9 cellular contexts compared by ENCODE assay signal in the genomic region with DNA sequence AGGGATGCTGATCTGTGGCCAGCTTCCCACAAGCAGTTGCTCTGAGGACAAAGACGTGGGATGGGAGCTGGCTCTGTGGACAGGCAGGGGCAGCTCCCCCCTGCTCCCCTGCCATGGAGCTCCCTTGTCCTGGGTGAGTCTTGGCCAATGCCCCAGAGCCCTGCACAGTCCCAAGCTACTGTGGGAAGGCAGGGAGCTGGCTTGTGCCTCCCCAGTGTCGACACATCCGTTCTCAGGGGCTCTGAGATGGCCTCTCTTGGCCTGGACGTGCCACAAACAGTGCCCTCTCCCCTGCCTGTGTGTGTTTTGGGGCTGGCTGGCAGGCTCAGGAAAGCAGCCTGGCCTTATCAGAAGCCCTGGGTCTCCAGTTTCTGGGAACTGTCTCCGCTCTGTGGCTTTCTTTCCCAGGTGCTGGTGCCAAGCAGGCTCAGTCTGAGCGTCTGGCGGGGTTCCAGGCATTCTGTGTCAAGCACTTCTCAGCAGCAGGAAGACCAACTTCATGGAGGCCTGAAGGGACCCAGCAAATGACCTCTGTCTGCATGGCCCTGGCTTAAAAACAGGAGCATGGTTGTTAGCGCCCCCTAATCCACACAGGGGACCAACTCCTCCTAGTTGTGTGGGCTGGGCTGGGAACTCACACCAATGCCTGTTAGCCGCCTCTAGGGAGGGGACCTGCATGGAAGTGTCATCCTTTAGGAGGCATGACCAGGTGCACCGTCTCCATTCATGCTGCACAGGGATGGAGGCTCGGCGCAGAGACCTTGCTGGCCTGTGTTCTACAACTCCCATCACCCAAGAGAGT.
A peak's percentile ranks its signal among the peaks of the same experiment; 100 is the strongest.
DNase-seq lines count a peak whose midpoint lies in the region; ATAC-seq and TF ChIP-seq lines count a peak whose summit lies in the region.
"Had no signal": no experiment of that assay in that cellular context is flagged by ENCODE, and none has a peak within 500 bp of the region (broad histone marks: within the 10 kb centered on the region; RNA-seq: fewer than 3 reads in every experiment).

No MANE protein-coding gene starts in this region.

- no peaks in the 10 kb centered on the region for H3K9me3 Mint-ChIP-seq in activated CD4-positive, alpha-beta T cell treated with anti-CD3 and anti-CD28 coated beads, Interleukin-2, amount 10 ng/mL, durations not matched to agents 7 days and 5 days
- H3K9me3 Mint-ChIP-seq in activated naive CD8-positive, alpha-beta T cell treated with anti-CD3 and anti-CD28 coated beads, Interleukin-2, amount 50 U/mL, for 24 hours: no peaks in the 10 kb centered on the region
- H3K9me3 Mint-ChIP-seq: neural crest cell had no signal

- H3K36me3 Mint-ChIP-seq in activated CD4-positive, alpha-beta T cell treated with anti-CD3 and anti-CD28 coated beads, Interleukin-2, amount 10 ng/mL, durations not matched to agents 7 days and 5 days (ENCODE audit: low read depth): no peaks in the 10 kb centered on the region
- H3K36me3 Mint-ChIP-seq in activated naive CD8-positive, alpha-beta T cell treated with anti-CD3 and anti-CD28 coated beads, Interleukin-2, amount 50 U/mL, for 24 hours (ENCODE audit: low read depth): no peaks in the 10 kb centered on the region

- no peak for TF ChIP-seq EP300 in Ishikawa (IDR thresholded peaks at IDR 0.05; ENCODE audit: borderline replicate concordance)

- no peak overlapping the region for H3K9ac ChIP-seq in adipocyte (ENCODE audit: low read length)

- ATAC-seq in HG02840 (IDR thresholded peaks at IDR 0.05; ENCODE audit: low FRiP score, unreplicated experiment): no peak
- no peak for ATAC-seq in activated naive CD8-positive, alpha-beta T cell treated with anti-CD3 and anti-CD28 coated beads, Interleukin-2, amount 50 U/mL, for 24 hours
- no peak for ATAC-seq in stimulated activated naive CD8-positive, alpha-beta T cell treated with anti-CD3 and anti-CD28 coated beads, Interleukin-15, Interleukin-2, amounts not matched to agents 100 U/mL and 50 U/mL, for 24 hours

- no peak overlapping the region for H3K4me3 ChIP-seq in adipocyte (ENCODE audit: low read length)
- no peak overlapping the region for H3K4me3 ChIP-seq in retinal pigment epithelial cell (ENCODE audit: low read length)

- H3K4me1 Mint-ChIP-seq in activated CD4-positive, alpha-beta T cell treated with anti-CD3 and anti-CD28 coated beads, Interleukin-2, amount 10 ng/mL, durations not matched to agents 7 days and 5 days: peaks cover 4% of the 10 kb centered on the region
- peaks cover 3% of the 10 kb centered on the region for H3K4me1 Mint-ChIP-seq in activated naive CD8-positive, alpha-beta T cell treated with anti-CD3 and anti-CD28 coated beads, Interleukin-2, amount 50 U/mL, for 24 hours

- DNase-seq in adipocyte (ENCODE audit: low read depth): peak; percentile 6
- DNase-seq in hypothalamus (lab: John Stamatoyannopoulos, UW): peak in 36 of 51 donors; percentile 9 to 84 (median 66)
- DNase-seq in retinal pigment epithelial cell (ENCODE audit: low read depth): peak; percentile 67
- no peak for DNase-seq in activated CD4-positive, alpha-beta T cell treated with anti-CD3 and anti-CD28 coated beads, Interleukin-2, amount 10 ng/mL, durations not matched to agents 7 days and 5 days
- no peak for DNase-seq in activated naive CD8-positive, alpha-beta T cell treated with anti-CD3 and anti-CD28 coated beads, Interleukin-2, amount 50 U/mL, for 24 hours
- DNase-seq in stimulated activated naive CD8-positive, alpha-beta T cell treated with anti-CD3 and anti-CD28 coated beads, Interleukin-15, Interleukin-2, amounts not matched to agents 100 U/mL and 50 U/mL, for 24 hours: no peak

- no peak overlapping the region for H3K27ac Mint-ChIP-seq in activated CD4-positive, alpha-beta T cell treated with anti-CD3 and anti-CD28 coated beads, Interleukin-2, amount 10 ng/mL, durations not matched to agents 7 days and 5 days
- H3K27ac Mint-ChIP-seq in activated naive CD8-positive, alpha-beta T cell treated with anti-CD3 and anti-CD28 coated beads, Interleukin-2, amount 50 U/mL, for 24 hours: no peak overlapping the region

- H3K4me3 Mint-ChIP-seq in activated CD4-positive, alpha-beta T cell treated with anti-CD3 and anti-CD28 coated beads, Interleukin-2, amount 10 ng/mL, durations not matched to agents 7 days and 5 days: no peak overlapping the region
- no peak overlapping the region for H3K4me3 Mint-ChIP-seq in activated naive CD8-positive, alpha-beta T cell treated with anti-CD3 and anti-CD28 coated beads, Interleukin-2, amount 50 U/mL, for 24 hours
- H3K4me3 Mint-ChIP-seq: neural crest cell had no signal

- H3K27me3 ChIP-seq in adipocyte (replicated peaks; ENCODE audit: control insufficient read depth, insufficient read depth, low read length): no peaks in the 10 kb centered on the region

- H3K27me3 Mint-ChIP-seq in activated CD4-positive, alpha-beta T cell treated with anti-CD3 and anti-CD28 coated beads, Interleukin-2, amount 10 ng/mL, durations not matched to agents 7 days and 5 days: peaks cover 14% of the 10 kb centered on the region
- peaks cover 20% of the 10 kb centered on the region for H3K27me3 Mint-ChIP-seq in activated naive CD8-positive, alpha-beta T cell treated with anti-CD3 and anti-CD28 coated beads, Interleukin-2, amount 50 U/mL, for 24 hours

- no peaks in the 10 kb centered on the region for H3K36me3 ChIP-seq in adipocyte (ENCODE audit: control insufficient read depth, insufficient read depth, low read length, severe bottlenecking)

- no peaks in the 10 kb centered on the region for H3K9me3 ChIP-seq in adipocyte (ENCODE audit: control insufficient read depth, low read length)

- peaks cover 21% of the 10 kb centered on the region for H3K4me1 ChIP-seq in adipocyte (ENCODE audit: control insufficient read depth, insufficient read depth, low read length)

- peak; percentile 30 for TF ChIP-seq CTCF in retinal pigment epithelial cell (conservative IDR thresholded peaks at IDR 0.05; ENCODE audit: low read depth, low read length)

- peak; percentile 4; the same call in 1 of the 2 replicates for TF ChIP-seq RAD21 in Ishikawa (IDR thresholded peaks at IDR 0.05; ENCODE audit: low read depth)

- POLR2A ChIA-PET in activated CD4-positive, alpha-beta T cell treated with anti-CD3 and anti-CD28 coated beads, Interleukin-2, amount 10 ng/mL, durations not matched to agents 7 days and 5 days (lab: Charles Lee): no interaction called here

- CTCF ChIA-PET in activated CD4-positive, alpha-beta T cell treated with anti-CD3 and anti-CD28 coated beads, Interleukin-2, amount 10 ng/mL, durations not matched to agents 7 days and 5 days (lab: Charles Lee): interaction anchor here (1.2 kb wide), 1 partner anchor 29 kb away, joined by 3 read pairs; no protein-coding TSS in a partner anchor

TF ChIP-seq in Ishikawa, 13 proteins besides CTCF, POLR2A, EP300 and RAD21:
- TF ChIP-seq NFIC (IDR thresholded peaks at IDR 0.05): peak; percentile 44; the same call in 1 of the 2 replicates
- no peak for TF ChIP-seq TCF12 (IDR thresholded peaks at IDR 0.05; ENCODE audit: low read depth)

Comparison
In these comparisons a context has a peak if more than half of its experiments do, and no peak if none do; other contexts are left out.
1. DNase-seq: peak in adipocyte (single experiment), hypothalamus (36 of 51) and retinal pigment epithelial cell (single experiment); none in activated CD4-positive, alpha-beta T cell treated with anti-CD3 and anti-CD28 coated beads, Interleukin-2, amount 10 ng/mL, durations not matched to agents 7 days and 5 days (single experiment), activated naive CD8-positive, alpha-beta T cell treated with anti-CD3 and anti-CD28 coated beads, Interleukin-2, amount 50 U/mL, for 24 hours (single experiment) and stimulated activated naive CD8-positive, alpha-beta T cell treated with anti-CD3 and anti-CD28 coated beads, Interleukin-15, Interleukin-2, amounts not matched to agents 100 U/mL and 50 U/mL, for 24 hours (single experiment).